In genomic region chr2:60028819-60029218, GRCh38 we compare ENCODE assay signal across 18 cellular contexts.
"Had no signal": no experiment of that assay in that cellular context is flagged by ENCODE, and none has a peak within 500 bp of the region (broad histone marks: within the 10 kb centered on the region; RNA-seq: fewer than 3 reads in every experiment).

No MANE protein-coding gene starts in this region.

- H3K27ac ChIP-seq: cardiac muscle cell, upper lobe of right lung, WERI-Rb-1 had no signal

- H3K4me3 Mint-ChIP-seq: activated naive CD4-positive, alpha-beta T cell treated with anti-CD3 and anti-CD28 coated beads, Interleukin-2, amount 50 U/mL, for 24 hours; dendritic cell treated with granulocyte-macrophage colony-stimulating factor and Interleukin-4, amounts not matched to agents 40 ng/mL and 50 ng/mL, for 4 days; nephron progenitor cell; stimulated activated naive CD8-positive, alpha-beta T cell treated with anti-CD3 and anti-CD28 coated beads, Interleukin-15, Interleukin-2, amounts not matched to agents 100 ng/mL and 50 ng/mL, for 24 hours had no signal

- H3K4me1 ChIP-seq: upper lobe of right lung had no signal

- FAIRE-seq: islet of Langerhans had no signal

- DNase-seq: activated CD4-positive, alpha-beta T cell treated with anti-CD3 and anti-CD28 coated beads for 1 hour; activated gamma-delta T cell; effector CD8-positive, alpha-beta T cell; midbrain; nephron progenitor cell; nucleus accumbens; retina; SW 1271; T-helper 2 cell; upper lobe of right lung; WERI-Rb-1 had no signal

- H3K36me3 ChIP-seq: cardiac muscle cell, upper lobe of right lung, WERI-Rb-1 had no signal

- H3K27ac Mint-ChIP-seq: activated naive CD4-positive, alpha-beta T cell treated with anti-CD3 and anti-CD28 coated beads, Interleukin-2, amount 50 U/mL, for 24 hours; dendritic cell treated with granulocyte-macrophage colony-stimulating factor and Interleukin-4, amounts not matched to agents 40 ng/mL and 50 ng/mL, for 4 days; nephron progenitor cell; stimulated activated naive CD8-positive, alpha-beta T cell treated with anti-CD3 and anti-CD28 coated beads, Interleukin-15, Interleukin-2, amounts not matched to agents 100 ng/mL and 50 ng/mL, for 24 hours had no signal

- ATAC-seq: left lobe of liver, upper lobe of right lung had no signal

- H3K9me3 ChIP-seq: upper lobe of right lung had no signal

- H3K27me3 ChIP-seq: cardiac muscle cell, upper lobe of right lung had no signal

- H3K36me3 Mint-ChIP-seq: activated naive CD4-positive, alpha-beta T cell treated with anti-CD3 and anti-CD28 coated beads, Interleukin-2, amount 50 U/mL, for 24 hours had no signal

- H3K27me3 Mint-ChIP-seq: dendritic cell treated with granulocyte-macrophage colony-stimulating factor and Interleukin-4, amounts not matched to agents 40 ng/mL and 50 ng/mL, for 4 days; stimulated activated naive CD8-positive, alpha-beta T cell treated with anti-CD3 and anti-CD28 coated beads, Interleukin-15, Interleukin-2, amounts not matched to agents 100 ng/mL and 50 ng/mL, for 24 hours had no signal

- H3K4me3 ChIP-seq: cardiac muscle cell, lung, upper lobe of right lung had no signal
